ENCODE assay signal across 11 cellular contexts in genomic region chr1:248821101-248821500, GRCh38. TPM values are rescaled to one million over a fixed set of nuclear protein-coding genes. Genes with fewer than 3 reads are reported as not detected.
DNase-seq lines count a peak whose midpoint lies in the region; ATAC-seq, FAIRE-seq and TF ChIP-seq lines count a peak whose summit lies in the region.
"Had no signal": no experiment of that assay in that cellular context is flagged by ENCODE, and none has a peak within 500 bp of the region (broad histone marks: within the 10 kb centered on the region; RNA-seq: fewer than 3 reads in every experiment).

No MANE protein-coding gene starts in this region.

- 0% methylated on average over 2 of the region's 3 CpGs for WGBS in mammary epithelial cell (ENCODE audit: low coverage, missing lambda C conversion rate)
- WGBS in lower leg skin, 2 donors, result 33 to 44% methylated on average over 3 of the region's 3 CpGs
- 67 to 71% methylated on average over 3 of the region's 3 CpGs for WGBS in upper lobe of left lung, 2 donors

- FAIRE-seq in HTR-8/SVneo (lab: Jason Lieb, UNC), result no peak
- FAIRE-seq: colon had no signal

- no peak overlapping the region for H2AFZ ChIP-seq in mammary epithelial cell (ENCODE audit: low read depth, low read length)

- H3K9ac ChIP-seq in mammary epithelial cell (ENCODE audit: insufficient read depth, low read length), result no peak overlapping the region

- H3K27me3 ChIP-seq in mammary epithelial cell (ENCODE audit: insufficient read depth, low read length), result no peaks in the 10 kb centered on the region
- H3K27me3 ChIP-seq in upper lobe of left lung, result no peaks in the 10 kb centered on the region
- no peaks in the 10 kb centered on the region for H3K27me3 ChIP-seq in effector memory CD4-positive, alpha-beta T cell (replicated peaks; ENCODE audit: control insufficient read depth, insufficient read depth, low read length, poor library complexity, severe bottlenecking)

- dilution Hi-C loops in mammary epithelial cell (cut with HindIII; ENCODE audit: low sequenced_read_pairs), result no loop called here

- no TSS peak for BruUV-seq in mammary epithelial cell (replicated peaks; lab: Mats Ljungman, UMichigan)

- TF ChIP-seq CTCF in AG10803 (conservative IDR thresholded peaks at IDR 0.05; ENCODE audit: low read length) (no peak), mammary epithelial cell (conservative IDR thresholded peaks at IDR 0.05 in 1 of 2, IDR thresholded peaks at IDR 0.05 in 1 of 2; ENCODE audit: extremely low read depth in 1 of 2, insufficient read depth in 1 of 2, low read depth in 1 of 2, low read length in 2 of 2) (no peak), lower leg skin (IDR thresholded peaks at IDR 0.05) (no peak), upper lobe of left lung (IDR thresholded peaks at IDR 0.05) (no peak)

- H3K4me1 ChIP-seq in mammary epithelial cell (ENCODE audit: insufficient read depth, low read length), result peaks cover 34% of the 10 kb centered on the region
- H3K4me1 ChIP-seq in upper lobe of left lung, result peaks cover 47 to 73% (median 59%) of the 10 kb centered on the region in 4 donors
- peaks cover 41% of the 10 kb centered on the region for H3K4me1 ChIP-seq in effector memory CD4-positive, alpha-beta T cell (ENCODE audit: control insufficient read depth, insufficient read depth, low read length, poor library complexity, severe bottlenecking)

- no peak overlapping the region for H3K4me2 ChIP-seq in mammary epithelial cell (ENCODE audit: insufficient read depth, low read depth, low read length)

- DNase-seq in AG10803 (ENCODE audit: low read depth) (peak; percentile 94), HTR-8/SVneo (ENCODE audit: insufficient read length, low spot score) (peak; percentile 67), mammary epithelial cell (peak; percentile 21), lower leg skin (ENCODE audit: low spot score in 2 of 2) (peak; percentile 7 to 54), upper lobe of left lung (no peak), NAMALWA (ENCODE audit: low spot score) (no peak)
- DNase-seq in effector memory CD4-positive, alpha-beta T cell, result no peak
- DNase-seq: psoas muscle; stimulated activated CD8-positive, alpha-beta memory T cell treated with anti-CD3 and anti-CD28 coated beads, Interleukin-4, amount 100 ng/mL, for 48 hours had no signal

- peaks cover 80% of the 10 kb centered on the region for H3K79me2 ChIP-seq in mammary epithelial cell (ENCODE audit: insufficient read depth, low read length)

- peak overlapping the region; percentile 17 for H3K4me3 ChIP-seq in AG10803 (ENCODE audit: low read length)
- H3K4me3 ChIP-seq in mammary epithelial cell (replicated peaks in 1 of 3; ENCODE audit: insufficient read depth in 1 of 3, low read depth in 2 of 3, low read length in 3 of 3), result no peak overlapping the region
- H3K4me3 ChIP-seq in lower leg skin (ENCODE audit: low read depth, poor library complexity, severe bottlenecking), result no peak overlapping the region
- no peak overlapping the region for H3K4me3 ChIP-seq in upper lobe of left lung
- H3K4me3 ChIP-seq in effector memory CD4-positive, alpha-beta T cell (ENCODE audit: insufficient read depth, low read depth, low read length, poor library complexity, severe bottlenecking), result no peak overlapping the region
- H3K4me3 ChIP-seq: psoas muscle had no signal

- H3K9me3 ChIP-seq in mammary epithelial cell (replicated peaks; ENCODE audit: insufficient read depth, low read length) (no peaks in the 10 kb centered on the region), upper lobe of left lung (no peaks in the 10 kb centered on the region)
- no peaks in the 10 kb centered on the region for H3K9me3 ChIP-seq in effector memory CD4-positive, alpha-beta T cell (ENCODE audit: control insufficient read depth, low read length)
- H3K9me3 ChIP-seq: psoas muscle had no signal

- no peak for TF ChIP-seq POLR2A in lower leg skin (IDR thresholded peaks at IDR 0.05)
- TF ChIP-seq POLR2A in upper lobe of left lung (IDR thresholded peaks at IDR 0.05), result no peak

- CTCF ChIA-PET in mammary epithelial cell (lab: Charles Lee; ENCODE audit: low non-redundant PET), result no interaction called here

- ATAC-seq in upper lobe of left lung (ENCODE audit: low FRiP score in 2 of 2) (no peak), GM19467 (IDR thresholded peaks at IDR 0.05; ENCODE audit: unreplicated experiment) (no peak)

- TF ChIP-seq EP300 in upper lobe of left lung (IDR thresholded peaks at IDR 0.05), result no peak

- H4K20me1 ChIP-seq in mammary epithelial cell (ENCODE audit: insufficient read depth, low read length), result no peaks in the 10 kb centered on the region

- H3K36me3 ChIP-seq in mammary epithelial cell (ENCODE audit: insufficient read depth, low read length) (peaks cover 5% of the 10 kb centered on the region), upper lobe of left lung (peaks cover 2 to 34% (median 17%) of the 10 kb centered on the region in 4 donors)
- peaks cover 26% of the 10 kb centered on the region for H3K36me3 ChIP-seq in effector memory CD4-positive, alpha-beta T cell (ENCODE audit: control insufficient read depth, insufficient read depth, low read length)

- in situ Hi-C loops in mammary epithelial cell (cut with MboI; ENCODE audit: low sequenced_read_pairs in 2 of 2), result no loop called here

- no peak overlapping the region for H3K27ac ChIP-seq in mammary epithelial cell (ENCODE audit: insufficient read depth, low read depth, low read length)
- H3K27ac ChIP-seq in upper lobe of left lung, result no peak overlapping the region
- H3K27ac ChIP-seq in effector memory CD4-positive, alpha-beta T cell (ENCODE audit: insufficient read depth, low read length, poor library complexity, severe bottlenecking), result no peak overlapping the region

- intact Hi-C loops in mammary epithelial cell (cut with micrococcal nuclease), result no loop called here
- intact Hi-C loops in lower leg skin (cut with DNase I; ENCODE audit: low total_unique reads), result no loop called here

RNA-seq across cellular contexts. Expression of gene SH3BP5L, which starts 4.6 kb away (rescaled TPM):
- total RNA-seq in mammary epithelial cell, result 10 to 100 TPM; 22.3 to 30.3 TPM
- polyA plus RNA-seq in mammary epithelial cell, result 19.8 TPM
- polyA minus RNA-seq in mammary epithelial cell, result 38.7 TPM
- 10 to 100 TPM; 31.4 to 45.4 (median 33.9) TPM for total RNA-seq in lower leg skin
- total RNA-seq in upper lobe of left lung, result 10 to 100 TPM; 18.5 to 35.6 (median 22.5) TPM

RNA-seq across cellular contexts. Expression of gene ZNF672, which starts 16.9 kb away (rescaled TPM):
- total RNA-seq in mammary epithelial cell (10 to 100 TPM; 20.5 to 22.5 TPM), lower leg skin (10 to 100 TPM; 34.7 to 50.4 (median 42.6) TPM), upper lobe of left lung (10 to 100 TPM; 32.5 to 47.7 (median 45.8) TPM)
- 21.6 TPM for polyA plus RNA-seq in mammary epithelial cell
- polyA minus RNA-seq in mammary epithelial cell, result 27.4 TPM

RNA-seq across cellular contexts. Expression of gene ZNF692, which starts 37.8 kb away (rescaled TPM):
- total RNA-seq in mammary epithelial cell, result 10 to 100 TPM in 1 of 2 donors, 1 to 10 TPM in 1; 9.0 to 39.9 TPM
- polyA plus RNA-seq in mammary epithelial cell, result 27.9 TPM
- 21.7 TPM for polyA minus RNA-seq in mammary epithelial cell
- 10 to 100 TPM; 46.3 to 90.2 (median 65.2) TPM for total RNA-seq in lower leg skin
- 100 to 1,000 TPM in 1 of 6 donors, 10 to 100 TPM in 5; 25.7 to 248 (median 34.1) TPM for total RNA-seq in upper lobe of left lung

Comparison
In these comparisons a context has a peak if more than half of its experiments do, and no peak if none do; other contexts are left out.
1. DNase-seq: peak in AG10803 (single experiment), HTR-8/SVneo (single experiment), mammary epithelial cell (single experiment) and lower leg skin (2 of 2); none in upper lobe of left lung (0 of 2), effector memory CD4-positive, alpha-beta T cell (0 of 3) and NAMALWA (single experiment).